Comparison of ENCODE assay signal across 1 cellular context in the genomic region with DNA sequence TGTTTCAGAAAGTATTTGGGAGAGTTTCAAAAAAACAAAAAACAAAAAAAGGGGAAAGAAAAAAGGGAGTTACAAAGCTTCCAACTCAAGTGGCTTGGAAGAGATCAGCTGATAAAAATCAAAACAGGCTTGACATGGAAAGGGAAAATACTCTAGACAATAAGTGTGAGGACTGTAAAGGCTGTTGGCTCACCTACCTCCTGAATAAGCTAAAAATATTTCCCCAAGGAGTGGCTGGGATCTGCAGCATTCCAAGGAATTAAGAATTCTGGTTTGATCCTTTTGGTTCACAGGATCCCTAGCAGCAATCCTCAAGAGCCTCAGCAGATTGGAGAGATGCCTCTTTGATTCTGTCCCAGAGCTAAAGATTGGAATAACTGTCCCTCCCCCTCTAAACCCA.
TF ChIP-seq lines count a peak whose summit lies in the region.

No MANE protein-coding gene starts in this region.

TF ChIP-seq in WTC11, 78 proteins besides CTCF, POLR2A, EP300 and RAD21 (continued from another document):
- TF ChIP-seq, protein P1, sequence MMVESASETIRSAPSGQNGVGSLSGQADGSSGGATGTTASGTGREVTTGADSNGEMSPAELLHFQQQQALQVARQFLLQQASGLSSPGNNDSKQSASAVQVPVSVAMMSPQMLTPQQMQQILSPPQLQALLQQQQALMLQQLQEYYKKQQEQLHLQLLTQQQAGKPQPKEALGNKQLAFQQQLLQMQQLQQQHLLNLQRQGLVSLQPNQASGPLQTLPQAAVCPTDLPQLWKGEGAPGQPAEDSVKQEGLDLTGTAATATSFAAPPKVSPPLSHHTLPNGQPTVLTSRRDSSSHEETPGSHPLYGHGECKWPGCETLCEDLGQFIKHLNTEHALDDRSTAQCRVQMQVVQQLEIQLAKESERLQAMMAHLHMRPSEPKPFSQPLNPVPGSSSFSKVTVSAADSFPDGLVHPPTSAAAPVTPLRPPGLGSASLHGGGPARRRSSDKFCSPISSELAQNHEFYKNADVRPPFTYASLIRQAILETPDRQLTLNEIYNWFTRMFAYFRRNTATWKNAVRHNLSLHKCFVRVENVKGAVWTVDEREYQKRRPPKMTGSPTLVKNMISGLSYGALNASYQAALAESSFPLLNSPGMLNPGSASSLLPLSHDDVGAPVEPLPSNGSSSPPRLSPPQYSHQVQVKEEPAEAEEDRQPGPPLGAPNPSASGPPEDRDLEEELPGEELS (CRISPR knock-in tag; IDR thresholded peaks at IDR 0.05) = no peak
- no peak for TF ChIP-seq RELA (CRISPR knock-in tag; IDR thresholded peaks at IDR 0.05; ENCODE audit: borderline replicate concordance)
- TF ChIP-seq GABPB1 (CRISPR knock-in tag; IDR thresholded peaks at IDR 0.05) = no peak
- no peak for TF ChIP-seq TEAD4 (CRISPR knock-in tag; IDR thresholded peaks at IDR 0.05)
- TF ChIP-seq, protein P2, sequence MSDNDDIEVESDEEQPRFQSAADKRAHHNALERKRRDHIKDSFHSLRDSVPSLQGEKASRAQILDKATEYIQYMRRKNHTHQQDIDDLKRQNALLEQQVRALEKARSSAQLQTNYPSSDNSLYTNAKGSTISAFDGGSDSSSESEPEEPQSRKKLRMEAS (CRISPR knock-in tag; IDR thresholded peaks at IDR 0.05) = no peak
- TF ChIP-seq MYBL2 (CRISPR knock-in tag; IDR thresholded peaks at IDR 0.05) = no peak
- TF ChIP-seq, protein P3, sequence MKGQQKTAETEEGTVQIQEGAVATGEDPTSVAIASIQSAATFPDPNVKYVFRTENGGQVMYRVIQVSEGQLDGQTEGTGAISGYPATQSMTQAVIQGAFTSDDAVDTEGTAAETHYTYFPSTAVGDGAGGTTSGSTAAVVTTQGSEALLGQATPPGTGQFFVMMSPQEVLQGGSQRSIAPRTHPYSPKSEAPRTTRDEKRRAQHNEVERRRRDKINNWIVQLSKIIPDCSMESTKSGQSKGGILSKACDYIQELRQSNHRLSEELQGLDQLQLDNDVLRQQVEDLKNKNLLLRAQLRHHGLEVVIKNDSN (CRISPR knock-in tag; IDR thresholded peaks at IDR 0.05) = no peak
- TF ChIP-seq ZNF396 (CRISPR knock-in tag; IDR thresholded peaks at IDR 0.05; ENCODE audit: borderline replicate concordance) = no peak
- TF ChIP-seq, protein P4, sequence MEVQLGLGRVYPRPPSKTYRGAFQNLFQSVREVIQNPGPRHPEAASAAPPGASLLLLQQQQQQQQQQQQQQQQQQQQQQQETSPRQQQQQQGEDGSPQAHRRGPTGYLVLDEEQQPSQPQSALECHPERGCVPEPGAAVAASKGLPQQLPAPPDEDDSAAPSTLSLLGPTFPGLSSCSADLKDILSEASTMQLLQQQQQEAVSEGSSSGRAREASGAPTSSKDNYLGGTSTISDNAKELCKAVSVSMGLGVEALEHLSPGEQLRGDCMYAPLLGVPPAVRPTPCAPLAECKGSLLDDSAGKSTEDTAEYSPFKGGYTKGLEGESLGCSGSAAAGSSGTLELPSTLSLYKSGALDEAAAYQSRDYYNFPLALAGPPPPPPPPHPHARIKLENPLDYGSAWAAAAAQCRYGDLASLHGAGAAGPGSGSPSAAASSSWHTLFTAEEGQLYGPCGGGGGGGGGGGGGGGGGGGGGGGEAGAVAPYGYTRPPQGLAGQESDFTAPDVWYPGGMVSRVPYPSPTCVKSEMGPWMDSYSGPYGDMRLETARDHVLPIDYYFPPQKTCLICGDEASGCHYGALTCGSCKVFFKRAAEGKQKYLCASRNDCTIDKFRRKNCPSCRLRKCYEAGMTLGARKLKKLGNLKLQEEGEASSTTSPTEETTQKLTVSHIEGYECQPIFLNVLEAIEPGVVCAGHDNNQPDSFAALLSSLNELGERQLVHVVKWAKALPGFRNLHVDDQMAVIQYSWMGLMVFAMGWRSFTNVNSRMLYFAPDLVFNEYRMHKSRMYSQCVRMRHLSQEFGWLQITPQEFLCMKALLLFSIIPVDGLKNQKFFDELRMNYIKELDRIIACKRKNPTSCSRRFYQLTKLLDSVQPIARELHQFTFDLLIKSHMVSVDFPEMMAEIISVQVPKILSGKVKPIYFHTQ (CRISPR knock-in tag; IDR thresholded peaks at IDR 0.05) = no peak
- no peak for TF ChIP-seq ETV6 (CRISPR knock-in tag; IDR thresholded peaks at IDR 0.05)
- TF ChIP-seq, protein P5, sequence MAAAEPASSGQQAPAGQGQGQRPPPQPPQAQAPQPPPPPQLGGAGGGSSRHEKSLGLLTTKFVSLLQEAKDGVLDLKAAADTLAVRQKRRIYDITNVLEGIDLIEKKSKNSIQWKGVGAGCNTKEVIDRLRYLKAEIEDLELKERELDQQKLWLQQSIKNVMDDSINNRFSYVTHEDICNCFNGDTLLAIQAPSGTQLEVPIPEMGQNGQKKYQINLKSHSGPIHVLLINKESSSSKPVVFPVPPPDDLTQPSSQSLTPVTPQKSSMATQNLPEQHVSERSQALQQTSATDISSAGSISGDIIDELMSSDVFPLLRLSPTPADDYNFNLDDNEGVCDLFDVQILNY (CRISPR knock-in tag; IDR thresholded peaks at IDR 0.05) = no peak
- no peak for TF ChIP-seq NR3C1 (CRISPR knock-in tag; conservative IDR thresholded peaks at IDR 0.05; ENCODE audit: low read depth)
- TF ChIP-seq CREM (CRISPR knock-in tag; IDR thresholded peaks at IDR 0.05) = no peak
